1 cellular context compared by ENCODE assay signal in genomic region chr6:26026833-26027490, GRCh38.
TF ChIP-seq lines count a peak whose summit lies in the region.

No MANE protein-coding gene starts in this region.

TF ChIP-seq in K562, 482 proteins besides CTCF, POLR2A, EP300 and RAD21 (continued from another document and continues in another):
- TF ChIP-seq, protein P1, sequence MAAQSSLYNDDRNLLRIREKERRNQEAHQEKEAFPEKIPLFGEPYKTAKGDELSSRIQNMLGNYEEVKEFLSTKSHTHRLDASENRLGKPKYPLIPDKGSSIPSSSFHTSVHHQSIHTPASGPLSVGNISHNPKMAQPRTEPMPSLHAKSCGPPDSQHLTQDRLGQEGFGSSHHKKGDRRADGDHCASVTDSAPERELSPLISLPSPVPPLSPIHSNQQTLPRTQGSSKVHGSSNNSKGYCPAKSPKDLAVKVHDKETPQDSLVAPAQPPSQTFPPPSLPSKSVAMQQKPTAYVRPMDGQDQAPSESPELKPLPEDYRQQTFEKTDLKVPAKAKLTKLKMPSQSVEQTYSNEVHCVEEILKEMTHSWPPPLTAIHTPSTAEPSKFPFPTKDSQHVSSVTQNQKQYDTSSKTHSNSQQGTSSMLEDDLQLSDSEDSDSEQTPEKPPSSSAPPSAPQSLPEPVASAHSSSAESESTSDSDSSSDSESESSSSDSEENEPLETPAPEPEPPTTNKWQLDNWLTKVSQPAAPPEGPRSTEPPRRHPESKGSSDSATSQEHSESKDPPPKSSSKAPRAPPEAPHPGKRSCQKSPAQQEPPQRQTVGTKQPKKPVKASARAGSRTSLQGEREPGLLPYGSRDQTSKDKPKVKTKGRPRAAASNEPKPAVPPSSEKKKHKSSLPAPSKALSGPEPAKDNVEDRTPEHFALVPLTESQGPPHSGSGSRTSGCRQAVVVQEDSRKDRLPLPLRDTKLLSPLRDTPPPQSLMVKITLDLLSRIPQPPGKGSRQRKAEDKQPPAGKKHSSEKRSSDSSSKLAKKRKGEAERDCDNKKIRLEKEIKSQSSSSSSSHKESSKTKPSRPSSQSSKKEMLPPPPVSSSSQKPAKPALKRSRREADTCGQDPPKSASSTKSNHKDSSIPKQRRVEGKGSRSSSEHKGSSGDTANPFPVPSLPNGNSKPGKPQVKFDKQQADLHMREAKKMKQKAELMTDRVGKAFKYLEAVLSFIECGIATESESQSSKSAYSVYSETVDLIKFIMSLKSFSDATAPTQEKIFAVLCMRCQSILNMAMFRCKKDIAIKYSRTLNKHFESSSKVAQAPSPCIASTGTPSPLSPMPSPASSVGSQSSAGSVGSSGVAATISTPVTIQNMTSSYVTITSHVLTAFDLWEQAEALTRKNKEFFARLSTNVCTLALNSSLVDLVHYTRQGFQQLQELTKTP (IDR thresholded peaks at IDR 0.05; ENCODE audit: low read depth in 1 of 2, partially characterized antibody in 2 of 2): peak; percentile 87 to 97
- peak; percentile 68 for TF ChIP-seq CHD2 (IDR thresholded peaks at IDR 0.05; ENCODE audit: low read depth, low read length)
- TF ChIP-seq RERE (CRISPR knock-in tag; IDR thresholded peaks at IDR 0.05; ENCODE audit: borderline replicate concordance): no peak; the same call in 1 of the 2 replicates
- peak; percentile 59 for TF ChIP-seq MYBL2 (IDR thresholded peaks at IDR 0.05; ENCODE audit: low read depth)
- TF ChIP-seq MYBL2 (CRISPR knock-in tag; IDR thresholded peaks at IDR 0.05; ENCODE audit: borderline replicate concordance): no peak
- no peak for TF ChIP-seq ZNF76 (CRISPR knock-in tag; IDR thresholded peaks at IDR 0.05; ENCODE audit: borderline replicate concordance)
- TF ChIP-seq HDAC1 (IDR thresholded peaks at IDR 0.05): peak in 1 of 2 experiments; percentile 94; a peak in 2 of 4 replicates
- TF ChIP-seq, protein P2, sequence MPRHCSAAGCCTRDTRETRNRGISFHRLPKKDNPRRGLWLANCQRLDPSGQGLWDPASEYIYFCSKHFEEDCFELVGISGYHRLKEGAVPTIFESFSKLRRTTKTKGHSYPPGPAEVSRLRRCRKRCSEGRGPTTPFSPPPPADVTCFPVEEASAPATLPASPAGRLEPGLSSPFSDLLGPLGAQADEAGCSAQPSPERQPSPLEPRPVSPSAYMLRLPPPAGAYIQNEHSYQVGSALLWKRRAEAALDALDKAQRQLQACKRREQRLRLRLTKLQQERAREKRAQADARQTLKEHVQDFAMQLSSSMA (CRISPR knock-in tag; IDR thresholded peaks at IDR 0.05): peak; percentile 94
- peak; percentile 43; the same call in 1 of the 2 replicates for TF ChIP-seq GATAD2B (IDR thresholded peaks at IDR 0.05; ENCODE audit: borderline replicate concordance)
- TF ChIP-seq MEF2A (IDR thresholded peaks at IDR 0.05; ENCODE audit: control insufficient read depth, low read depth, low read length): 0 out of 2 replicates have a peak, but pooled peaks have one; percentile 33
- no peak for TF ChIP-seq HNRNPK (IDR thresholded peaks at IDR 0.05; ENCODE audit: low read depth, low read length, poor library complexity, severe bottlenecking)
- TF ChIP-seq NCOA6 (IDR thresholded peaks at IDR 0.05): no peak
- TF ChIP-seq ZNF212 (CRISPR knock-in tag; IDR thresholded peaks at IDR 0.05): 0 out of 2 replicates have a peak, but pooled peaks have one; percentile 37
- TF ChIP-seq, protein P3, sequence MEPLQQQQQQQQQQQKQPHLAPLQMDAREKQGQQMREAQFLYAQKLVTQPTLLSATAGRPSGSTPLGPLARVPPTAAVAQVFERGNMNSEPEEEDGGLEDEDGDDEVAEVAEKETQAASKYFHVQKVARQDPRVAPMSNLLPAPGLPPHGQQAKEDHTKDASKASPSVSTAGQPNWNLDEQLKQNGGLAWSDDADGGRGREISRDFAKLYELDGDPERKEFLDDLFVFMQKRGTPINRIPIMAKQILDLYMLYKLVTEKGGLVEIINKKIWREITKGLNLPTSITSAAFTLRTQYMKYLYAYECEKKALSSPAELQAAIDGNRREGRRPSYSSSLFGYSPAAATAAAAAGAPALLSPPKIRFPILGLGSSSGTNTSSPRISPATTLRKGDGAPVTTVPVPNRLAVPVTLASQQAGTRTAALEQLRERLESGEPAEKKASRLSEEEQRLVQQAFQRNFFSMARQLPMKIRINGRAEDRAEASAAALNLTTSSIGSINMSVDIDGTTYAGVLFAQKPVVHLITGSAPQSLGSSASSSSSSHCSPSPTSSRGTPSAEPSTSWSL (CRISPR knock-in tag; IDR thresholded peaks at IDR 0.05; ENCODE audit: borderline replicate concordance): no peak
- peak; percentile 51; the same call in 1 of the 2 replicates for TF ChIP-seq EGR1 (conservative IDR thresholded peaks at IDR 0.05)
- peak; percentile 83 for TF ChIP-seq FOXP1 (CRISPR knock-in tag; IDR thresholded peaks at IDR 0.05)
- TF ChIP-seq STAT5A (IDR thresholded peaks at IDR 0.05; ENCODE audit: borderline replicate concordance, low read length): peak; percentile 58
- TF ChIP-seq, protein P4, sequence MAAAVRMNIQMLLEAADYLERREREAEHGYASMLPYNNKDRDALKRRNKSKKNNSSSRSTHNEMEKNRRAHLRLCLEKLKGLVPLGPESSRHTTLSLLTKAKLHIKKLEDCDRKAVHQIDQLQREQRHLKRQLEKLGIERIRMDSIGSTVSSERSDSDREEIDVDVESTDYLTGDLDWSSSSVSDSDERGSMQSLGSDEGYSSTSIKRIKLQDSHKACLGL (CRISPR knock-in tag; IDR thresholded peaks at IDR 0.05; ENCODE audit: borderline replicate concordance, poor library complexity, severe bottlenecking): no peak
- peak; percentile 67; the same call in 1 of the 2 replicates for TF ChIP-seq HDAC8 (tag; IDR thresholded peaks at IDR 0.05)
- peak; percentile 75; the same call in 1 of the 2 replicates for TF ChIP-seq ZNF740 (CRISPR knock-in tag; IDR thresholded peaks at IDR 0.05)
- TF ChIP-seq ZNF740 (tag; IDR thresholded peaks at IDR 0.05): no peak
- TF ChIP-seq PPARD (CRISPR knock-in tag; IDR thresholded peaks at IDR 0.05): no peak
- TF ChIP-seq ZNF707 (CRISPR knock-in tag; conservative IDR thresholded peaks at IDR 0.05): no peak
- TF ChIP-seq ZNF512 (tag; IDR thresholded peaks at IDR 0.05): no peak
- peak; percentile 100 for TF ChIP-seq POLR2B (IDR thresholded peaks at IDR 0.05; ENCODE audit: low read depth, partially characterized antibody)
- no peak for TF ChIP-seq ZC3H11A (IDR thresholded peaks at IDR 0.05; ENCODE audit: low read depth, low read length)
- no peak for TF ChIP-seq ZNF140 (CRISPR knock-in tag; IDR thresholded peaks at IDR 0.05)
- no peak for TF ChIP-seq ZNF146 (CRISPR knock-in tag; IDR thresholded peaks at IDR 0.05; ENCODE audit: unreplicated experiment)
- TF ChIP-seq BCOR (IDR thresholded peaks at IDR 0.05): peak; percentile 72; the same call in 1 of the 2 replicates
- no peak for TF ChIP-seq ZNF282 (CRISPR knock-in tag; IDR thresholded peaks at IDR 0.05)
- no peak for TF ChIP-seq CUX1 (CRISPR knock-in tag; IDR thresholded peaks at IDR 0.05)
- TF ChIP-seq ZNF830 (CRISPR knock-in tag; IDR thresholded peaks at IDR 0.05): peak; percentile 98
- TF ChIP-seq, protein P5, sequence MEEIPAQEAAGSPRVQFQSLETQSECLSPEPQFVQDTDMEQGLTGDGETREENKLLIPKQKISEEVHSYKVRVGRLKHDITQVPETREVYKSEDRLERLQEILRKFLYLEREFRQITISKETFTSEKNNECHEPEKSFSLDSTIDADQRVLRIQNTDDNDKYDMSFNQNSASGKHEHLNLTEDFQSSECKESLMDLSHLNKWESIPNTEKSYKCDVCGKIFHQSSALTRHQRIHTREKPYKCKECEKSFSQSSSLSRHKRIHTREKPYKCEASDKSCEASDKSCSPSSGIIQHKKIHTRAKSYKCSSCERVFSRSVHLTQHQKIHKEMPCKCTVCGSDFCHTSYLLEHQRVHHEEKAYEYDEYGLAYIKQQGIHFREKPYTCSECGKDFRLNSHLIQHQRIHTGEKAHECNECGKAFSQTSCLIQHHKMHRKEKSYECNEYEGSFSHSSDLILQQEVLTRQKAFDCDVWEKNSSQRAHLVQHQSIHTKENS (CRISPR knock-in tag; IDR thresholded peaks at IDR 0.05): no peak
- TF ChIP-seq SMAD3 (CRISPR knock-in tag; conservative IDR thresholded peaks at IDR 0.05): no peak; the same call in 1 of the 2 replicates
- no peak for TF ChIP-seq STAG1 (CRISPR knock-in tag; IDR thresholded peaks at IDR 0.05; ENCODE audit: borderline replicate concordance)
- TF ChIP-seq GABPA (tag; conservative IDR thresholded peaks at IDR 0.05; ENCODE audit: low read depth): peak; percentile 45; the same call in 1 of the 2 replicates
- no peak for TF ChIP-seq TCF7L2 (IDR thresholded peaks at IDR 0.05; ENCODE audit: low read depth, low read length)
- TF ChIP-seq DPF2 (IDR thresholded peaks at IDR 0.05): no peak; the same call in 1 of the 2 replicates
- peak; percentile 84 for TF ChIP-seq ETV5 (CRISPR knock-in tag; IDR thresholded peaks at IDR 0.05; ENCODE audit: low read depth)
